ENCODE assay signal across 8 cellular contexts in the genomic region with DNA sequence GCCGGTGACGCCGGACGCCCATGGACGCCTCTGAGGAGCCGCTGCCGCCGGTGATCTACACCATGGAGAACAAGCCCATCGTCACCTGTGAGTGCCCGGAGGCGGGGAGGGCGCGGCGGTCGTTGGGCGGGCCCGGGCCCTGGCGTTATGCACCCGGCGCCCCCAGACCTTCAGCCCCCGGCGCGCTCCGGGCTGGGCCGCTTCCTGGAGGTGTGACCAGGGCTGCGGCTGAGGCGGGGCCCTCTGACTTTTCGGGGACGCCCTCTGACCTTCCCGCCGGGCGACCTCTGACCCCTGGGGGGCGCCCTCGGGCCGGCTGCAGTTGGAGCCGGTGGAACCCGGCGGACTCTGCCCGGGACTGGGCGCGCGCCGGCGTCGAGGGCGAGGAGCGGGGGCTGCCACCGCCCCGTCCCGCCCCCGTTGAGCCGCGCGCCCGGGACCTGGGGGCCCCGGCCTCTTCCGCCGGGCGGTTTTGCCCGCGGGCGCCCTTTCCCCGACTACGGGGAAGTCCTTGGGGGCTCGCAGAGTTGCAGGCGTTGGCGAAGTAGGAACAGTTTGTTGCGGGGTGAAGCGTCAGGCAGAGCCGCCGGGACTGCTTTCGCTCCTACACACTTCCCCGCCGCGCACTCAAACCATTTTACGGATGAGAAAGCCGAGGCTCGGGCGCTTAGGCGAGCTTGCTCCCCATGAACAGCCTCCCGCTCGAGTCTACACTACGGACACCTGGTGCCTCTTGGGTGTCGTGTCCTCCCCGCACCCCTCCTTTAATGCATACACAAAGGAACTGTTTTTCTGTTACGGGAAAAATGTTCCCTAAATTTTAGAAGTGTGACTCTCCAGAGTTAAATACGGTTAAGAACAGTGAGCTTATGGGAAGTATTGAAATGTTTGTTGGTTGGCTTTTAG. TPM values are rescaled to one million over a fixed set of nuclear protein-coding genes. Genes with fewer than 3 reads are reported as not detected.
DNase-seq lines count a peak whose midpoint lies in the region; ATAC-seq and TF ChIP-seq lines count a peak whose summit lies in the region.

No MANE protein-coding gene starts in this region.

- no peak for TF ChIP-seq EP300 in ovary (IDR thresholded peaks at IDR 0.05)

- no peaks in the 10 kb centered on the region for H3K4me1 ChIP-seq in ovary (ENCODE audit: insufficient read depth)
- peaks cover 0 to 35% (median 26%) of the 10 kb centered on the region in 4 donors for H3K4me1 ChIP-seq in tibial artery

- no peak for TF ChIP-seq POLR2A in ovary (IDR thresholded peaks at IDR 0.05)

- H3K27ac ChIP-seq in RWPE1 (peak overlapping the region; percentile 88), ovary (peak overlapping the region; percentile 56 to 76), tibial artery (peak overlapping the region; percentile 97 to 99)

- POLR2A ChIA-PET in RWPE1 (lab: Yijun Ruan, JAX; ENCODE audit: low non-redundant PET) = interaction anchor here (0.7 kb wide), 1 partner anchor 16 kb away, joined by 4 read pairs; no protein-coding TSS in a partner anchor

- H3K36me3 ChIP-seq in ovary (no peaks in the 10 kb centered on the region), tibial artery (no peaks in the 10 kb centered on the region)

- H3K27me3 ChIP-seq in ovary (no peaks in the 10 kb centered on the region), tibial artery (no peaks in the 10 kb centered on the region)

- intact Hi-C loops in ovary (cut with DNase I) = loop anchor here in 1 of 4 donors (5.0 kb wide), 1 partner anchor 40 kb away; no protein-coding TSS in a partner anchor
- intact Hi-C loops in tibial artery (cut with DNase I; ENCODE audit: low total_unique reads) = loop anchor here (5.0 to 10.0 kb wide), 2 partner anchors 148 to 860 kb away; partner anchors contain the start of genes AGPAT3 and PTTG1IP

- ATAC-seq in GM19328 (IDR thresholded peaks at IDR 0.05; ENCODE audit: unreplicated experiment) (peak; percentile 69), HG03520 (IDR thresholded peaks at IDR 0.05; ENCODE audit: unreplicated experiment) (peak; percentile 57)

- WGBS in ovary, 3 donors = 0 to 1% (median 1%) methylated on average over 71 to 87 of the region's 87 CpGs

- TF ChIP-seq CTCF in RWPE1 (conservative IDR thresholded peaks at IDR 0.05; ENCODE audit: low read depth) (peak; percentile 38), ovary (IDR thresholded peaks at IDR 0.05) (no peak), tibial artery (IDR thresholded peaks at IDR 0.05) (no peak)

- H3K9me3 ChIP-seq in ovary = no peaks in the 10 kb centered on the region
- H3K9me3 ChIP-seq in tibial artery = no peaks in the 10 kb centered on the region

- DNase-seq in C1 segment of cervical spinal cord (lab: John Stamatoyannopoulos, UW) = peak in 11 of 14 donors; percentile 36 to 86 (median 68)
- DNase-seq in RWPE1 (ENCODE audit: low spot score) = peak; percentile 42
- peak; percentile 63 for DNase-seq in activated gamma-delta T cell treated with anti-CD3 and anti-CD28 coated beads, Interleukin-2, amount 50 U/mL, for 16 hours (ENCODE audit: low read depth)
- peak; percentile 40 for DNase-seq in glomerular visceral epithelial cell (ENCODE audit: extremely low spot score)
- DNase-seq in ovary = peak; percentile 28 to 75 (median 68)
- DNase-seq in tibial artery = peak; percentile 36 to 74

- CTCF ChIA-PET in RWPE1 (lab: Yijun Ruan, JAX) = interaction anchor here (0.7 kb wide), 1 partner anchor 59 kb away, joined by 3 read pairs; no protein-coding TSS in a partner anchor

- H3K4me3 ChIP-seq in ovary = peak overlapping the region; percentile 98
- H3K4me3 ChIP-seq in tibial artery = peak overlapping the region; percentile 87 to 91

RNA-seq across cellular contexts. Expression of gene TRAPPC10, which starts 0.6 kb away (rescaled TPM):
- total RNA-seq in ovary = 10 to 100 TPM; 11.1 to 30.1 (median 23.1) TPM
- polyA plus RNA-seq in ovary = 10 to 100 TPM in 1 of 2 donors, 1 to 10 TPM in 1; 7.9 to 17.0 TPM

Comparison
In these comparisons a context has a peak if more than half of its experiments do, and no peak if none do; other contexts are left out.
1. Peak in every context shown above with its lines: DNase-seq, ATAC-seq, H3K4me3 ChIP-seq and H3K27ac ChIP-seq.